In genomic region chr13:27117158-27117557, GRCh38 we compare ENCODE assay signal across 22 cellular contexts. TPM values are rescaled to one million over a fixed set of nuclear protein-coding genes. Genes with fewer than 3 reads are reported as not detected.
A peak's percentile ranks its signal among the peaks of the same experiment; 100 is the strongest.
DNase-seq lines count a peak whose midpoint lies in the region; ATAC-seq and TF ChIP-seq lines count a peak whose summit lies in the region.
"Had no signal": no experiment of that assay in that cellular context is flagged by ENCODE, and none has a peak within 500 bp of the region (broad histone marks: within the 10 kb centered on the region; RNA-seq: fewer than 3 reads in every experiment).

No MANE protein-coding gene starts in this region.

- H3K4me1 ChIP-seq in HEK293 (ENCODE audit: control insufficient read depth, insufficient read depth, low read length) = peaks cover 6% of the 10 kb centered on the region
- H3K4me1 ChIP-seq in left lung = peaks cover 0 to 15% of the 10 kb centered on the region in 2 donors
- no peaks in the 10 kb centered on the region for H3K4me1 ChIP-seq in right lobe of liver
- H3K4me1 ChIP-seq: prostate gland, SJSA1 had no signal

- POLR2A ChIA-PET in HEK293 (lab: Yijun Ruan, JAX) = no interaction called here

- no peaks in the 10 kb centered on the region for H3K9me3 ChIP-seq in HEK293 (ENCODE audit: control insufficient read depth, insufficient read depth, low read depth, low read length)
- no peaks in the 10 kb centered on the region for H3K9me3 ChIP-seq in left lung
- H3K9me3 ChIP-seq in right lobe of liver = no peaks in the 10 kb centered on the region
- H3K9me3 ChIP-seq: body of pancreas, prostate gland, SJSA1 had no signal

- WGBS in right lobe of liver (ENCODE audit: insufficient coverage, low coverage, low lambda C conversion rate, missing lambda C conversion rate) = 67% methylated on average over 1 of the region's 1 CpG

- intact Hi-C loops in left lung (cut with DNase I) = no loop called here
- intact Hi-C loops in right lobe of liver (cut with DNase I) = no loop called here

- in situ Hi-C loops in astrocyte of the spinal cord (cut with HindIII; ENCODE audit: low sequenced_read_pairs) = no loop called here

- no peak overlapping the region for H3K4me3 ChIP-seq in HEK293 (ENCODE audit: low read depth, low read length)
- no peak overlapping the region for H3K4me3 ChIP-seq in astrocyte of the spinal cord (ENCODE audit: low read depth, low read length)
- H3K4me3 ChIP-seq in left lung = no peak overlapping the region
- no peak overlapping the region for H3K4me3 ChIP-seq in right lobe of liver
- H3K4me3 ChIP-seq: body of pancreas, prostate gland, SJSA1, spleen had no signal

- peak; percentile 19 for ATAC-seq in left lung
- no peak for ATAC-seq in right lobe of liver
- ATAC-seq: body of pancreas had no signal

- H3K27ac ChIP-seq in HEK293 (ENCODE audit: extremely low read depth, low read depth, low read length) (no peak overlapping the region), left lung (no peak overlapping the region), right lobe of liver (no peak overlapping the region)
- H3K27ac ChIP-seq: body of pancreas, prostate gland, SJSA1, spleen, WERI-Rb-1 had no signal

- TF ChIP-seq CTCF in HEK293 (tag by site-specific recombination; IDR thresholded peaks at IDR 0.05) (no peak), astrocyte of the spinal cord (IDR thresholded peaks at IDR 0.05; ENCODE audit: low read depth, low read length) (no peak), left lung (IDR thresholded peaks at IDR 0.05) (no peak), right lobe of liver (IDR thresholded peaks at IDR 0.05) (no peak)

- TF ChIP-seq POLR2A in right lobe of liver (IDR thresholded peaks at IDR 0.05) = no peak

- H3K27me3 ChIP-seq in left lung (no peaks in the 10 kb centered on the region), right lobe of liver (no peaks in the 10 kb centered on the region)
- H3K27me3 ChIP-seq: body of pancreas, SJSA1, spleen had no signal

- DNase-seq in AG08396 (ENCODE audit: low spot score) (peak; percentile 23), astrocyte of the spinal cord (ENCODE audit: low read depth, low spot score) (peak; percentile 44), left lung (no peak), right lobe of liver (no peak), NCI-H345 (lab: John Stamatoyannopoulos, UW) (no peak), nucleus accumbens (lab: John Stamatoyannopoulos, UW) (no peak), DMS114 treated with DMSO at 0.1 percent for 48 hours (lab: John Stamatoyannopoulos, UW; ENCODE audit: unreplicated experiment) (no peak)
- DNase-seq: activated CD4-positive, alpha-beta memory T cell treated with anti-CD3 and anti-CD28 coated beads, Interleukin-2, amount 10 ng/mL, durations not matched to agents 7 days and 5 days; activated naive CD4-positive, alpha-beta T cell treated with anti-CD3 and anti-CD28 coated beads, Interleukin-2, amount 50 U/mL, for 16 hours; body of pancreas; cortex of kidney; DMS79; NCI-H1105 treated with DMSO at 0.1 percent for 48 hours; NCI-H82; nephron progenitor cell; spleen; stimulated activated CD4-positive, alpha-beta T cell treated with anti-CD3 and anti-CD28 coated beads, Interleukin-4, amount 100 ng/mL, for 4 hours; T-helper 2 cell; WERI-Rb-1 had no signal

- H3K36me3 ChIP-seq in HEK293 (ENCODE audit: control insufficient read depth in 2 of 2, insufficient read depth in 1 of 2, low read length in 2 of 2) = peaks cover 0 to 4% of the 10 kb centered on the region in 2 experiments; a peak in 1 of 3 replicates
- peaks cover 0 to 8% of the 10 kb centered on the region in 2 donors for H3K36me3 ChIP-seq in left lung
- peaks cover 0 to 4% (median under 1%) of the 10 kb centered on the region in 4 donors for H3K36me3 ChIP-seq in right lobe of liver
- H3K36me3 ChIP-seq: prostate gland had no signal

- CTCF ChIA-PET in HEK293 (lab: Yijun Ruan, JAX) = no interaction called here

TF ChIP-seq in HEK293, 187 proteins besides CTCF, POLR2A, EP300 and RAD21:
- TF ChIP-seq PRDM6 (tag by site-specific recombination; IDR thresholded peaks at IDR 0.05) (peak; percentile 28; the same call in 1 of the 2 replicates), ZNF837 (tag by site-specific recombination; IDR thresholded peaks at IDR 0.05) (no peak), INSM2 (tag by site-specific recombination; IDR thresholded peaks at IDR 0.05) (0 out of 2 replicates have a peak, but pooled peaks have one; percentile 22), ZNF501 (tag by site-specific recombination; IDR thresholded peaks at IDR 0.05) (no peak)

RNA-seq across cellular contexts. Expression of gene USP12, which starts 54.5 kb away (rescaled TPM):
- total RNA-seq in left lung (10 to 100 TPM; 22.8 to 29.3 TPM), right lobe of liver (10 to 100 TPM; 11.5 to 25.4 (median 14.6) TPM)

Comparison
In these comparisons a context has a peak if more than half of its experiments do, and no peak if none do; other contexts are left out.
1. DNase-seq: peak in AG08396 (single experiment) and astrocyte of the spinal cord (single experiment); none in left lung (0 of 2), right lobe of liver (0 of 3), NCI-H345 (single experiment), nucleus accumbens (0 of 56) and DMS114 treated with DMSO at 0.1 percent for 48 hours (single experiment).